Comparison of ENCODE assay signal across 18 cellular contexts in the genomic region with DNA sequence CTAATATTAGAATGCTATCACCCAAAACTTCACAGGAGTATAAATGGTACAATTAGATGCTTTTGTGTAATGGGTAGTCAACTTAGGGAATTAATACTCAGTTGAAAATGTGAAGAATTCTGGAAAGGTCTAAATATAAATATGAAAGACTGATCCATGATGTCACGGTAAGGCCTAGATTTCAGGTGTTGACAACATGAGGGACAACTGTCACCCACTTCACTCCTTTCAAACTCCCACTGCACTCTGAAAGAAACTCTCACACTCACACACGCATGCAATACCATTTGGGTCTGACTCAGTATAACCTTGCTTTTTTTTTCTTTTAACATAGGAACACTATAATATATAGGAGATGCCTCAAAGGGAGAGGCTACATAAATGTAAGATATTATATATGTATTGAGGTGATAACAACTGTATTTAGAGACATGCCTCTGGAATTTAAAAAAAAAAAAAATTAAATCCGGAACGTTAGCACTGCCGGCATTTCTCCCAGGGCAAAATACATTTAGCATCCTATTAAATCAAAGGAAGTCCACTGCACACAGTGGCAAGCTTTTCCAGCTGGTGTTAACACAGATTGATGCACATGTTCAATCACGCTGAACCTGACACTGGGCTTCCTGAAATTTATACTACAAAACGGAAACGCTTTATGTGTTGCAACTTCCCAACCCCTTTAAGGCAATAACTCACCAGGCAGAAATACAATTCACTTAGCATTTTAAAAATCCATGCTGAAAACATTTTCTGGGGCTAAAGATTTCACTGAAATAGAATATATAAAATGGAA.
"Had no signal": no experiment of that assay in that cellular context is flagged by ENCODE, and none has a peak within 500 bp of the region (broad histone marks: within the 10 kb centered on the region; RNA-seq: fewer than 3 reads in every experiment).

No MANE protein-coding gene starts in this region.

- ATAC-seq: activated CD4-positive, CD25-positive, alpha-beta regulatory T cell treated with anti-CD3 and anti-CD28 coated beads, Interleukin-2, amount 50 U/mL, for 24 hours; activated naive CD4-positive, alpha-beta T cell treated with anti-CD3 and anti-CD28 coated beads, Interleukin-2, amount 50 U/mL, for 72 hours; body of pancreas; left colon; stimulated activated naive CD8-positive, alpha-beta T cell treated with anti-CD3 and anti-CD28 coated beads, Interleukin-15, Interleukin-2, amounts not matched to agents 100 U/mL and 50 U/mL, for 24 hours had no signal

- H3K9me3 ChIP-seq: body of pancreas, suprapubic skin, upper lobe of left lung had no signal

- H3K4me3 ChIP-seq: body of pancreas, coronary artery, suprapubic skin, upper lobe of left lung had no signal

- H3K27me3 ChIP-seq: body of pancreas, suprapubic skin, upper lobe of left lung had no signal

- H3K4me1 ChIP-seq: body of pancreas, suprapubic skin had no signal

- H3K27ac ChIP-seq: body of pancreas, coronary artery, suprapubic skin, upper lobe of left lung had no signal

- DNase-seq: activated effector memory CD4-positive, alpha-beta T cell treated with Interleukin-2 at 50 U/mL for 16 hours; activated T-cell treated with anti-CD3 and anti-CD28 coated beads, Interleukin-2, amount 50 U/mL, for 1 hour; amniotic stem cell; central memory CD4-positive, alpha-beta T cell; effector memory CD4-positive, alpha-beta T cell; glutamatergic neuron; immature natural killer cell; left colon; nephron progenitor cell; stimulated activated CD4-positive, alpha-beta T cell treated with anti-CD3 and anti-CD28 coated beads, Interleukin-4, amount 100 ng/mL, for 1 hour; stimulated activated CD8-positive, alpha-beta memory T cell treated with anti-CD3 and anti-CD28 coated beads, Interleukin-4, amount 100 ng/mL, for 48 hours; stimulated activated naive CD8-positive, alpha-beta T cell treated with anti-CD3 and anti-CD28 coated beads, Interleukin-15, Interleukin-2, amounts not matched to agents 100 U/mL and 50 U/mL, for 24 hours; upper lobe of left lung had no signal
